Comparison of ENCODE assay signal across 16 cellular contexts in genomic region chr11:111413849-111414248, GRCh38. TPM values are rescaled to one million over a fixed set of nuclear protein-coding genes. Genes with fewer than 3 reads are reported as not detected.
DNase-seq lines count a peak whose midpoint lies in the region; ATAC-seq and TF ChIP-seq lines count a peak whose summit lies in the region.
"Had no signal": no experiment of that assay in that cellular context is flagged by ENCODE, and none has a peak within 500 bp of the region (broad histone marks: within the 10 kb centered on the region; RNA-seq: fewer than 3 reads in every experiment).

No MANE protein-coding gene starts in this region.

- no peaks in the 10 kb centered on the region for H3K36me3 ChIP-seq in spleen
- no peaks in the 10 kb centered on the region for H3K36me3 ChIP-seq in vagina
- H3K36me3 ChIP-seq: transverse colon had no signal

- DNase-seq in activated T-cell treated with anti-CD3 and anti-CD28 coated beads for 24 hours (ENCODE audit: low read depth) (peak; percentile 13), activated T-cell treated with anti-CD3 and anti-CD28 coated beads for 4 hours (no peak), spleen (no peak), vagina (ENCODE audit: extremely low spot score in 2 of 2) (no peak)
- peak; percentile 17 to 24 for DNase-seq in activated CD4-positive, alpha-beta T cell treated with anti-CD3 and anti-CD28 coated beads, Interleukin-2, amount 50 U/mL, for 4 hours
- DNase-seq in stimulated activated naive B cell treated with anti-CD40 and anti-IgM and Interleukin-4, amounts not matched to agents 10 μg/mL and 1 μg/mL and 100 μg/mL, for 72 hours, result no peak
- DNase-seq: hippocampal formation, NCI-H1417, NCI-H2227 treated with DMSO at 0.1 percent for 48 hours, occipital lobe, T1000 had no signal

- no peaks in the 10 kb centered on the region for H3K27me3 Mint-ChIP-seq in stimulated activated naive B cell treated with anti-CD40 and anti-IgM and Interleukin-4, amounts not matched to agents 10 μg/mL and 1 μg/mL and 100 μg/mL, for 72 hours

- intact Hi-C loops in spleen (cut with DNase I; ENCODE audit: low total_unique reads) (loop anchor here (10.0 kb wide), 1 partner anchor 49 kb away; no protein-coding TSS in a partner anchor), vagina (cut with DNase I) (no loop called here)

- peak overlapping the region; percentile 97 for H3K27ac Mint-ChIP-seq in stimulated activated naive B cell treated with anti-CD40 and anti-IgM and Interleukin-4, amounts not matched to agents 10 μg/mL and 1 μg/mL and 100 μg/mL, for 72 hours

- H3K27me3 ChIP-seq in spleen (replicated peaks in 1 of 7), result no peaks in the 10 kb centered on the region
- no peaks in the 10 kb centered on the region for H3K27me3 ChIP-seq in vagina
- H3K27me3 ChIP-seq: transverse colon had no signal

- H3K9me3 ChIP-seq in spleen, result no peaks in the 10 kb centered on the region
- H3K9me3 ChIP-seq in vagina, result no peaks in the 10 kb centered on the region
- H3K9me3 ChIP-seq: Caco-2, transverse colon had no signal

- H3K4me3 Mint-ChIP-seq in stimulated activated naive B cell treated with anti-CD40 and anti-IgM and Interleukin-4, amounts not matched to agents 10 μg/mL and 1 μg/mL and 100 μg/mL, for 72 hours, result peak overlapping the region in 1 of 2 donors; percentile 77

- peaks cover 81 to 98% of the 10 kb centered on the region in 2 donors for H3K4me1 Mint-ChIP-seq in stimulated activated naive B cell treated with anti-CD40 and anti-IgM and Interleukin-4, amounts not matched to agents 10 μg/mL and 1 μg/mL and 100 μg/mL, for 72 hours

- H3K4me3 ChIP-seq in spleen (no peak overlapping the region), vagina (no peak overlapping the region)
- H3K4me3 ChIP-seq: transverse colon had no signal

- no peak for TF ChIP-seq CTCF in spleen (IDR thresholded peaks at IDR 0.05 in 8 of 11, conservative IDR thresholded peaks at IDR 0.05 in 3 of 11)
- TF ChIP-seq CTCF in vagina (IDR thresholded peaks at IDR 0.05), result no peak

- H3K4me1 ChIP-seq in spleen, result peaks cover 21 to 78% (median 59%) of the 10 kb centered on the region in 6 donors
- peaks cover 23% of the 10 kb centered on the region for H3K4me1 ChIP-seq in vagina
- H3K4me1 ChIP-seq: Caco-2 had no signal

- peak overlapping the region; percentile 23 to 86 (median 70) for H3K27ac ChIP-seq in spleen
- no peak overlapping the region for H3K27ac ChIP-seq in vagina

- TF ChIP-seq POLR2A in spleen (IDR thresholded peaks at IDR 0.05) (no peak), vagina (IDR thresholded peaks at IDR 0.05) (no peak)

- H3K9me3 Mint-ChIP-seq in stimulated activated naive B cell treated with anti-CD40 and anti-IgM and Interleukin-4, amounts not matched to agents 10 μg/mL and 1 μg/mL and 100 μg/mL, for 72 hours, result no peaks in the 10 kb centered on the region

- H3K36me3 Mint-ChIP-seq in stimulated activated naive B cell treated with anti-CD40 and anti-IgM and Interleukin-4, amounts not matched to agents 10 μg/mL and 1 μg/mL and 100 μg/mL, for 72 hours, result no peaks in the 10 kb centered on the region

- ATAC-seq in stimulated activated naive B cell treated with anti-CD40 and anti-IgM and Interleukin-4, amounts not matched to agents 10 μg/mL and 1 μg/mL and 100 μg/mL, for 72 hours (replicated peaks), result peak; percentile 21 to 27
- ATAC-seq in GM18498 (IDR thresholded peaks at IDR 0.05; ENCODE audit: unreplicated experiment) (no peak), GM19023 (IDR thresholded peaks at IDR 0.05; ENCODE audit: unreplicated experiment) (no peak)

- whole genome bisulfite sequencing in spleen, 5 donors, result 68 to 84% (median 75%) methylated on average over 7 of the region's 7 CpGs

RNA-seq across cellular contexts. Expression of gene POU2AF1, which starts 34.8 kb away (rescaled TPM):
- 100 to 1,000 TPM in 4 of 7 donors, 10 to 100 TPM in 3; 89.1 to 280 (median 124) TPM for total RNA-seq in spleen
- polyA plus RNA-seq in spleen, result 100 to 1,000 TPM in 1 of 3 donors, 10 to 100 TPM in 2; 60.1 to 108 (median 73.0) TPM
- total RNA-seq in vagina, result not detected
- total RNA-seq: occipital lobe had no signal
- polyA plus RNA-seq: fibroblast of lung had no signal

Comparison
In these comparisons a context has a peak if more than half of its experiments do, and no peak if none do; other contexts are left out.
1. DNase-seq: peak in activated T-cell treated with anti-CD3 and anti-CD28 coated beads for 24 hours (single experiment) and activated CD4-positive, alpha-beta T cell treated with anti-CD3 and anti-CD28 coated beads, Interleukin-2, amount 50 U/mL, for 4 hours (2 of 2); none in activated T-cell treated with anti-CD3 and anti-CD28 coated beads for 4 hours (single experiment), spleen (single experiment), stimulated activated naive B cell treated with anti-CD40 and anti-IgM and Interleukin-4, amounts not matched to agents 10 μg/mL and 1 μg/mL and 100 μg/mL, for 72 hours (single experiment) and vagina (0 of 2).
2. ATAC-seq: peak in stimulated activated naive B cell treated with anti-CD40 and anti-IgM and Interleukin-4, amounts not matched to agents 10 μg/mL and 1 μg/mL and 100 μg/mL, for 72 hours (2 of 2); none in GM18498 (single experiment) and GM19023 (single experiment).
3. RNA of gene POU2AF1, which starts 34.8 kb away (total RNA-seq): 89.1 to 280 TPM in spleen; not detected in vagina (single experiment); every median in the first group is over 10 times any median in the second.